ENCODE assay signal across 20 cellular contexts in genomic region chr1:21762022-21762404, GRCh38. TPM values are rescaled to one million over a fixed set of nuclear protein-coding genes. Genes with fewer than 3 reads are reported as not detected.
DNase-seq lines count a peak whose midpoint lies in the region; ATAC-seq, FAIRE-seq and TF ChIP-seq lines count a peak whose summit lies in the region.
"Had no signal": no experiment of that assay in that cellular context is flagged by ENCODE, and none has a peak within 500 bp of the region (broad histone marks: within the 10 kb centered on the region; RNA-seq: fewer than 3 reads in every experiment).

No MANE protein-coding gene starts in this region.

- no peak overlapping the region for H3K4me2 ChIP-seq in K562 (ENCODE audit: insufficient read depth, low read length)

- no TSS peak for BruUV-seq in K562 (replicated peaks; lab: Mats Ljungman, UMichigan)

- no peak overlapping the region for H3K4me3 ChIP-seq in K562
- H3K4me3 ChIP-seq: esophagus squamous epithelium, SK-N-MC, upper lobe of left lung had no signal

- CTCF ChIA-PET in K562 (lab: Yijun Ruan, JAX; ENCODE audit: low intra/inter-chr PET ratio), result no interaction called here
- CTCF ChIA-PET in CD4-positive, alpha-beta T cell (lab: Charles Lee), result no interaction called here

- peaks cover 35 to 52% of the 10 kb centered on the region in 2 experiments for H3K4me1 ChIP-seq in K562 (replicated peaks in 1 of 2; ENCODE audit: control insufficient read depth in 2 of 2, insufficient read depth in 2 of 2, low read length in 2 of 2)

- no peaks in the 10 kb centered on the region for H3K27me3 Mint-ChIP-seq in stimulated activated naive CD8-positive, alpha-beta T cell treated with anti-CD3 and anti-CD28 coated beads, Interleukin-15, Interleukin-2, amounts not matched to agents 100 ng/mL and 50 ng/mL, for 24 hours
- H3K27me3 Mint-ChIP-seq in stimulated activated naive CD8-positive, alpha-beta T cell treated with anti-CD3 and anti-CD28 coated beads, Interleukin-15, amount 100 ng/mL, for 72 hours, result no peaks in the 10 kb centered on the region
- no peaks in the 10 kb centered on the region for H3K27me3 Mint-ChIP-seq in CD4-positive, alpha-beta T cell
- H3K27me3 Mint-ChIP-seq: activated CD4-positive, alpha-beta memory T cell treated with anti-CD3 and anti-CD28 coated beads, Interleukin-2, amount 10 ng/mL, durations not matched to agents 7 days and 5 days; activated T-helper 17 cell treated with anti-CD3 and anti-CD28 coated beads, Interleukin-2, amount 50 U/mL, for 72 hours had no signal

- peaks cover 75% of the 10 kb centered on the region for H3K4me1 Mint-ChIP-seq in stimulated activated naive CD8-positive, alpha-beta T cell treated with anti-CD3 and anti-CD28 coated beads, Interleukin-15, Interleukin-2, amounts not matched to agents 100 ng/mL and 50 ng/mL, for 24 hours (ENCODE audit: low read depth)
- H3K4me1 Mint-ChIP-seq in stimulated activated naive CD8-positive, alpha-beta T cell treated with anti-CD3 and anti-CD28 coated beads, Interleukin-15, amount 100 ng/mL, for 72 hours, result peaks cover 57% of the 10 kb centered on the region
- peaks cover 70% of the 10 kb centered on the region for H3K4me1 Mint-ChIP-seq in CD4-positive, alpha-beta T cell (ENCODE audit: low read depth)

- TF ChIP-seq EP300 in K562 (IDR thresholded peaks at IDR 0.05; ENCODE audit: low read length), result no peak

- no peak overlapping the region for H2AFZ ChIP-seq in K562 (ENCODE audit: low read depth, low read length)

- FAIRE-seq in K562 (lab: Jason Lieb, UNC), result no peak
- FAIRE-seq: A204.1, G401.6, kidney, TTC549 had no signal

- DNase-seq in stimulated activated naive CD8-positive, alpha-beta T cell treated with anti-CD3 and anti-CD28 coated beads, Interleukin-15, amount 100 ng/mL, for 72 hours, result no peak
- DNase-seq in K562 (ENCODE audit: extremely low read depth in 1 of 4, low spot score in 3 of 4) (no peak), DMS53 (lab: John Stamatoyannopoulos, UW) (no peak)
- no peak for DNase-seq in stimulated activated CD4-positive, alpha-beta T cell treated with anti-CD3 and anti-CD28 coated beads, Interleukin-4, amount 100 ng/mL, for 4 hours
- DNase-seq in stimulated activated CD4-positive, alpha-beta T cell treated with anti-CD3 and anti-CD28 coated beads, Interleukin-2, amount 100 ng/mL, for 24 hours, result no peak
- DNase-seq in CD4-positive, alpha-beta T cell, result no peak
- DNase-seq: activated CD4-positive, alpha-beta memory T cell treated with anti-CD3 and anti-CD28 coated beads, Interleukin-2, amount 10 ng/mL, durations not matched to agents 7 days and 5 days; dermis blood vessel endothelial cell; esophagus squamous epithelium; kidney; upper lobe of left lung had no signal

- H3K4me3 Mint-ChIP-seq in stimulated activated naive CD8-positive, alpha-beta T cell treated with anti-CD3 and anti-CD28 coated beads, Interleukin-15, Interleukin-2, amounts not matched to agents 100 ng/mL and 50 ng/mL, for 24 hours, result no peak overlapping the region
- no peak overlapping the region for H3K4me3 Mint-ChIP-seq in stimulated activated naive CD8-positive, alpha-beta T cell treated with anti-CD3 and anti-CD28 coated beads, Interleukin-15, amount 100 ng/mL, for 72 hours
- H3K4me3 Mint-ChIP-seq in CD4-positive, alpha-beta T cell, result no peak overlapping the region
- H3K4me3 Mint-ChIP-seq: activated CD4-positive, alpha-beta memory T cell treated with anti-CD3 and anti-CD28 coated beads, Interleukin-2, amount 10 ng/mL, durations not matched to agents 7 days and 5 days; activated T-helper 17 cell treated with anti-CD3 and anti-CD28 coated beads, Interleukin-2, amount 50 U/mL, for 72 hours had no signal

- TF ChIP-seq RAD21 in K562 (CRISPR knock-in tag; conservative IDR thresholded peaks at IDR 0.05 in 1 of 2, IDR thresholded peaks at IDR 0.05 in 1 of 2), result no peak

- H3K27ac Mint-ChIP-seq in stimulated activated naive CD8-positive, alpha-beta T cell treated with anti-CD3 and anti-CD28 coated beads, Interleukin-15, Interleukin-2, amounts not matched to agents 100 ng/mL and 50 ng/mL, for 24 hours, result peak overlapping the region; percentile 58
- peak overlapping the region in 1 of 2 donors; percentile 27 for H3K27ac Mint-ChIP-seq in stimulated activated naive CD8-positive, alpha-beta T cell treated with anti-CD3 and anti-CD28 coated beads, Interleukin-15, amount 100 ng/mL, for 72 hours
- H3K27ac Mint-ChIP-seq in CD4-positive, alpha-beta T cell, result no peak overlapping the region
- H3K27ac Mint-ChIP-seq: activated CD4-positive, alpha-beta memory T cell treated with anti-CD3 and anti-CD28 coated beads, Interleukin-2, amount 10 ng/mL, durations not matched to agents 7 days and 5 days; activated T-helper 17 cell treated with anti-CD3 and anti-CD28 coated beads, Interleukin-2, amount 50 U/mL, for 72 hours had no signal

- H3K79me2 ChIP-seq in K562 (ENCODE audit: control insufficient read depth, insufficient read depth, low read length), result peaks cover 97% of the 10 kb centered on the region

- no peaks in the 10 kb centered on the region for H3K27me3 ChIP-seq in K562 (ENCODE audit: control insufficient read depth in 2 of 2, insufficient read depth in 2 of 2, low read length in 2 of 2)
- no peaks in the 10 kb centered on the region for H3K27me3 ChIP-seq in CD4-positive, alpha-beta T cell (ENCODE audit: control insufficient read depth, insufficient read depth, low read length)
- H3K27me3 ChIP-seq: esophagus squamous epithelium, upper lobe of left lung had no signal

- no peak overlapping the region for H3K9ac ChIP-seq in K562 (ENCODE audit: insufficient read depth in 1 of 2, low read depth in 2 of 2, low read length in 2 of 2)

- H3K9me3 Mint-ChIP-seq in stimulated activated naive CD8-positive, alpha-beta T cell treated with anti-CD3 and anti-CD28 coated beads, Interleukin-15, Interleukin-2, amounts not matched to agents 100 ng/mL and 50 ng/mL, for 24 hours, result no peaks in the 10 kb centered on the region
- no peaks in the 10 kb centered on the region for H3K9me3 Mint-ChIP-seq in stimulated activated naive CD8-positive, alpha-beta T cell treated with anti-CD3 and anti-CD28 coated beads, Interleukin-15, amount 100 ng/mL, for 72 hours
- no peaks in the 10 kb centered on the region for H3K9me3 Mint-ChIP-seq in CD4-positive, alpha-beta T cell
- H3K9me3 Mint-ChIP-seq: activated CD4-positive, alpha-beta memory T cell treated with anti-CD3 and anti-CD28 coated beads, Interleukin-2, amount 10 ng/mL, durations not matched to agents 7 days and 5 days; activated T-helper 17 cell treated with anti-CD3 and anti-CD28 coated beads, Interleukin-2, amount 50 U/mL, for 72 hours had no signal

- WGBS in K562 (ENCODE audit: insufficient coverage, low coverage, missing lambda C conversion rate), result 91% methylated on average over 8 of the region's 8 CpGs

- in situ Hi-C loops in K562 (cut with MboI), result no loop called here

- no peak for TF ChIP-seq CTCF in K562 (IDR thresholded peaks at IDR 0.05 in 2 of 3, conservative IDR thresholded peaks at IDR 0.05 in 1 of 3; ENCODE audit: insufficient read depth in 2 of 3, low read depth in 1 of 3, low read length in 3 of 3)
- TF ChIP-seq CTCF in CD4-positive, alpha-beta T cell (IDR thresholded peaks at IDR 0.05), result no peak

- ATAC-seq in stimulated activated naive CD8-positive, alpha-beta T cell treated with anti-CD3 and anti-CD28 coated beads, Interleukin-15, amount 100 ng/mL, for 72 hours, result no peak
- ATAC-seq in HG03097 (IDR thresholded peaks at IDR 0.05; ENCODE audit: low FRiP score, unreplicated experiment) (peak; percentile 42), K562 (no peak)
- ATAC-seq in CD4-positive, alpha-beta T cell (ENCODE audit: poor library complexity), result no peak
- ATAC-seq: activated T-helper 17 cell treated with anti-CD3 and anti-CD28 coated beads, Interleukin-2, amount 50 U/mL, for 72 hours had no signal

- H3K27ac ChIP-seq in K562 (ENCODE audit: extremely low read depth, low read depth, low read length), result no peak overlapping the region
- H3K27ac ChIP-seq in CD4-positive, alpha-beta T cell (ENCODE audit: low read depth, low read length), result no peak overlapping the region
- H3K27ac ChIP-seq: SK-N-MC had no signal

- no peaks in the 10 kb centered on the region for H3K9me3 ChIP-seq in K562 (replicated peaks; ENCODE audit: control insufficient read depth, insufficient read depth, low read depth, low read length)
- H3K9me3 ChIP-seq in CD4-positive, alpha-beta T cell (ENCODE audit: control insufficient read depth, low read length), result no peaks in the 10 kb centered on the region
- H3K9me3 ChIP-seq: esophagus squamous epithelium, upper lobe of left lung had no signal

- peaks cover 18% of the 10 kb centered on the region; the same call in 2 of the 3 replicates for H3K36me3 ChIP-seq in K562 (ENCODE audit: control insufficient read depth, insufficient read depth, low read length)
- H3K36me3 ChIP-seq: upper lobe of left lung had no signal

- no peak for TF ChIP-seq POLR2A in K562 (conservative IDR thresholded peaks at IDR 0.05)

- H3K9me1 ChIP-seq in K562 (ENCODE audit: control insufficient read depth, insufficient read depth, low read length), result no peaks in the 10 kb centered on the region

- intact Hi-C loops in K562 (cut with micrococcal nuclease), result no loop called here
- intact Hi-C loops in CD4-positive, alpha-beta T cell (cut with DNase I, micrococcal nuclease), result no loop called here

- H3K36me3 Mint-ChIP-seq in stimulated activated naive CD8-positive, alpha-beta T cell treated with anti-CD3 and anti-CD28 coated beads, Interleukin-15, Interleukin-2, amounts not matched to agents 100 ng/mL and 50 ng/mL, for 24 hours (ENCODE audit: low read depth), result peaks cover 4% of the 10 kb centered on the region
- H3K36me3 Mint-ChIP-seq in CD4-positive, alpha-beta T cell (ENCODE audit: low read depth), result peaks cover 17% of the 10 kb centered on the region

- POLR2A ChIA-PET in K562 (lab: Yijun Ruan, JAX), result interaction anchor here (1.1 to 1.5 kb wide), 8 partner anchors 9 to 27 kb away, joined by 3 to 8 read pairs (median 4); partner anchors contain the start of gene USP48
- POLR2A ChIA-PET in CD4-positive, alpha-beta T cell (lab: Charles Lee), result interaction anchor here (1.0 to 1.3 kb wide), 3 partner anchors 11 to 264 kb away, joined by 3 to 4 read pairs (median 3); partner anchors contain the start of gene USP48

- H4K20me1 ChIP-seq in K562 (replicated peaks; ENCODE audit: control insufficient read depth, insufficient read depth, low read length), result peaks cover 47% of the 10 kb centered on the region

RNA-seq across cellular contexts. Expression of gene USP48, which starts 20.9 kb away (rescaled TPM):
- 194 and 717 TPM in 2 replicates for total RNA-seq in K562 (2011; cell fraction: chromatin; rRNA removed; ENCODE audit: low replicate concordance)
- 95.7 and 151 TPM in 2 replicates for total RNA-seq in K562 (2011; cell fraction: nucleolus; rRNA removed)
- total RNA-seq in K562 (2011; cell fraction: nucleoplasm; rRNA removed), result 249 and 315 TPM in 2 replicates
- total RNA-seq in K562 (2014; rRNA removed) (89.9 and 91.0 TPM in 2 replicates), K562 (2014; rRNA removed; fragmentation: Illumina TruSeq; extraction: Trizol) (106 and 120 TPM in 2 replicates), K562 (2015; rRNA removed; fragmentation: Illumina TruSeq; extraction: Trizol) (102 and 109 TPM in 2 replicates), K562 (2021) (123 TPM in 2 replicates)
- polyA plus RNA-seq in K562 (2011; rRNA removed) (78.6 and 97.2 TPM in 2 replicates), K562 (2014; fragmentation: Illumina TruSeq; extraction: Trizol) (101 and 121 TPM in 2 replicates), K562 (2014; fragmentation: Nextera tagmentation; extraction: Ambion mirVana) (10 to 100 TPM; 23.3 to 30.3 TPM), K562 (2014; rRNA removed) (101 and 106 TPM in 2 replicates)
- 13.8 and 29.6 TPM in 2 replicates for polyA plus RNA-seq in K562 (2011; cell fraction: cytosol; rRNA removed)
- 94.2 and 106 TPM in 2 replicates for polyA plus RNA-seq in K562 (2011; cell fraction: nucleus; rRNA removed)
- 92.9 and 103 TPM in 2 replicates for polyA plus RNA-seq in K562 (2012)
- 149 and 168 TPM in 2 replicates for polyA minus RNA-seq in K562 (2011; rRNA and poly(A)+ RNA removed)
- 39.7 and 45.1 TPM in 2 replicates for polyA minus RNA-seq in K562 (2011; cell fraction: cytosol; rRNA and poly(A)+ RNA removed)
- polyA minus RNA-seq in K562 (2011; cell fraction: nucleus; rRNA and poly(A)+ RNA removed), result 77.0 and 154 TPM in 2 replicates
- 10 to 100 TPM; 73.3 to 76.0 TPM for total RNA-seq in CD4-positive, alpha-beta T cell

RNA-seq across cellular contexts. Expression of gene LDLRAD2, which starts 50.1 kb away (rescaled TPM):
- total RNA-seq in K562 (2011; cell fraction: chromatin; rRNA removed; ENCODE audit: low replicate concordance), result not detected in 2 replicates
- 0.13 TPM in 1 of 2 replicates, not detected in the other for total RNA-seq in K562 (2011; cell fraction: nucleolus; rRNA removed)
- not detected in 2 replicates for total RNA-seq in K562 (2011; cell fraction: nucleoplasm; rRNA removed)
- total RNA-seq in K562 (2014; rRNA removed), result not detected in 2 replicates
- not detected in 2 replicates for total RNA-seq in K562 (2014; rRNA removed; fragmentation: Illumina TruSeq; extraction: Trizol)
- not detected in 2 replicates for total RNA-seq in K562 (2015; rRNA removed; fragmentation: Illumina TruSeq; extraction: Trizol)
- total RNA-seq in K562 (2021), result not detected in 2 replicates
- polyA plus RNA-seq in K562 (2011; rRNA removed), result not detected in 2 replicates
- not detected in 2 replicates for polyA plus RNA-seq in K562 (2011; cell fraction: cytosol; rRNA removed)
- 0.10 TPM in 1 of 2 replicates, not detected in the other for polyA plus RNA-seq in K562 (2011; cell fraction: nucleus; rRNA removed)
- polyA plus RNA-seq in K562 (2012), result 5.8 and 7.0 TPM in 2 replicates
- not detected in 2 replicates for polyA plus RNA-seq in K562 (2014; fragmentation: Illumina TruSeq; extraction: Trizol)
- polyA plus RNA-seq in K562 (2014; fragmentation: Nextera tagmentation; extraction: Ambion mirVana), result under 1 TPM; 0.45 to 0.48 TPM
- polyA plus RNA-seq in K562 (2014; rRNA removed), result not detected in 2 replicates
- not detected in 2 replicates for polyA minus RNA-seq in K562 (2011; rRNA and poly(A)+ RNA removed)
- not detected in 2 replicates for polyA minus RNA-seq in K562 (2011; cell fraction: cytosol; rRNA and poly(A)+ RNA removed)
- not detected in 2 replicates for polyA minus RNA-seq in K562 (2011; cell fraction: nucleus; rRNA and poly(A)+ RNA removed)
- total RNA-seq in CD4-positive, alpha-beta T cell, result not detected
- total RNA-seq: activated CD4-positive, alpha-beta memory T cell treated with anti-CD3 and anti-CD28 coated beads, Interleukin-2, amount 10 ng/mL, durations not matched to agents 7 days and 5 days; activated T-helper 17 cell treated with anti-CD3 and anti-CD28 coated beads, Interleukin-2, amount 50 U/mL, for 72 hours; esophagus squamous epithelium; myocyte; renal cortical epithelial cell had no signal
